ENCODE assay signal across 1 cellular context in the genomic region with DNA sequence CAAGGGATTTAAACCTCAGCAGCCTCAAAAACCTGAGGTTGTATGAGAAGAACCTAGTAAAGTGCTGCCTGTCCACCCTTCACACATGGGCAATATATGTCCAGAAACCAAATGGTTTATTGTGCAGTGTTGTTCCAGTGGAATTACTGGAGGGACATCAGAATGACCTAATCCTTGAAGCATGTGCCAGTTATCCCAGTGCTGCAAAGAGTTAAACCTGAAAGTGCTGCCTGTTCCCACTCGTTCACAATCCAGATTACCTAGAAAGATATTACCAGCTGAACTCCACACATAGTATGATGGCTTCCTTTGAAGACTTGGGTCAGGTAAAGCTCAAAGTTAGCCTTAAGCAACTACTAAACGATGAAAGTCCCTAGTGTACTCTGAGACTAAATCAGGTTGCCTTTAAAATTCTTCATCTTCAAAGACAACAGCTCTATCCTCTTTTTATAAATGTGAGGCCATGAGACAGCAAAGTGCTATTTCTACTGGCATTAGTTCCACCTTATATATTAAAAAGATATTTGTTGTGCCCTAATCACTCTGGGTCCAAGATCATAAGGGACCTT.
TF ChIP-seq lines count a peak whose summit lies in the region.

No MANE protein-coding gene starts in this region.

TF ChIP-seq in K562, 482 proteins besides CTCF, POLR2A, EP300 and RAD21 (continued from another document):
- 0 out of 2 replicates have a peak, but pooled peaks have one; percentile 13 for TF ChIP-seq ZBTB40 (IDR thresholded peaks at IDR 0.05)
- no peak for TF ChIP-seq ZBTB40 (CRISPR knock-in tag; IDR thresholded peaks at IDR 0.05)
- no peak; the same call in 1 of the 2 replicates for TF ChIP-seq JUND (IDR thresholded peaks at IDR 0.05; ENCODE audit: borderline replicate concordance, low read depth, low read length)
- peak; percentile 68; the same call in 2 of the 3 replicates for TF ChIP-seq JUND (tag; IDR thresholded peaks at IDR 0.05; ENCODE audit: borderline replicate concordance, low read depth, low read length)
- TF ChIP-seq, protein P1, sequence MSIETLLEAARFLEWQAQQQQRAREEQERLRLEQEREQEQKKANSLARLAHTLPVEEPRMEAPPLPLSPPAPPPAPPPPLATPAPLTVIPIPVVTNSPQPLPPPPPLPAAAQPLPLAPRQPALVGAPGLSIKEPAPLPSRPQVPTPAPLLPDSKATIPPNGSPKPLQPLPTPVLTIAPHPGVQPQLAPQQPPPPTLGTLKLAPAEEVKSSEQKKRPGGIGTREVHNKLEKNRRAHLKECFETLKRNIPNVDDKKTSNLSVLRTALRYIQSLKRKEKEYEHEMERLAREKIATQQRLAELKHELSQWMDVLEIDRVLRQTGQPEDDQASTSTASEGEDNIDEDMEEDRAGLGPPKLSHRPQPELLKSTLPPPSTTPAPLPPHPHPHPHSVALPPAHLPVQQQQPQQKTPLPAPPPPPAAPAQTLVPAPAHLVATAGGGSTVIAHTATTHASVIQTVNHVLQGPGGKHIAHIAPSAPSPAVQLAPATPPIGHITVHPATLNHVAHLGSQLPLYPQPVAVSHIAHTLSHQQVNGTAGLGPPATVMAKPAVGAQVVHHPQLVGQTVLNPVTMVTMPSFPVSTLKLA (conservative IDR thresholded peaks at IDR 0.05) = 0 out of 4 replicates have a peak, but pooled peaks of 1 of the 2 experiments have one; percentile 5
- TF ChIP-seq, protein P2, sequence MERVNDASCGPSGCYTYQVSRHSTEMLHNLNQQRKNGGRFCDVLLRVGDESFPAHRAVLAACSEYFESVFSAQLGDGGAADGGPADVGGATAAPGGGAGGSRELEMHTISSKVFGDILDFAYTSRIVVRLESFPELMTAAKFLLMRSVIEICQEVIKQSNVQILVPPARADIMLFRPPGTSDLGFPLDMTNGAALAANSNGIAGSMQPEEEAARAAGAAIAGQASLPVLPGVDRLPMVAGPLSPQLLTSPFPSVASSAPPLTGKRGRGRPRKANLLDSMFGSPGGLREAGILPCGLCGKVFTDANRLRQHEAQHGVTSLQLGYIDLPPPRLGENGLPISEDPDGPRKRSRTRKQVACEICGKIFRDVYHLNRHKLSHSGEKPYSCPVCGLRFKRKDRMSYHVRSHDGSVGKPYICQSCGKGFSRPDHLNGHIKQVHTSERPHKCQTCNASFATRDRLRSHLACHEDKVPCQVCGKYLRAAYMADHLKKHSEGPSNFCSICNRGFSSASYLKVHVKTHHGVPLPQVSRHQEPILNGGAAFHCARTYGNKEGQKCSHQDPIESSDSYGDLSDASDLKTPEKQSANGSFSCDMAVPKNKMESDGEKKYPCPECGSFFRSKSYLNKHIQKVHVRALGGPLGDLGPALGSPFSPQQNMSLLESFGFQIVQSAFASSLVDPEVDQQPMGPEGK (CRISPR knock-in tag; IDR thresholded peaks at IDR 0.05; ENCODE audit: borderline replicate concordance) = no peak
- peak; percentile 68; the same call in 1 of the 2 replicates for TF ChIP-seq TEAD2 (tag; IDR thresholded peaks at IDR 0.05)
- peak; percentile 42; the same call in 1 of the 2 replicates for TF ChIP-seq SMARCC2 (IDR thresholded peaks at IDR 0.05; ENCODE audit: low read depth)
- TF ChIP-seq RBBP5 (IDR thresholded peaks at IDR 0.05; ENCODE audit: borderline replicate concordance, insufficient read depth, low read length, poor library complexity, severe bottlenecking) = peak; percentile 17
- TF ChIP-seq, protein P3, sequence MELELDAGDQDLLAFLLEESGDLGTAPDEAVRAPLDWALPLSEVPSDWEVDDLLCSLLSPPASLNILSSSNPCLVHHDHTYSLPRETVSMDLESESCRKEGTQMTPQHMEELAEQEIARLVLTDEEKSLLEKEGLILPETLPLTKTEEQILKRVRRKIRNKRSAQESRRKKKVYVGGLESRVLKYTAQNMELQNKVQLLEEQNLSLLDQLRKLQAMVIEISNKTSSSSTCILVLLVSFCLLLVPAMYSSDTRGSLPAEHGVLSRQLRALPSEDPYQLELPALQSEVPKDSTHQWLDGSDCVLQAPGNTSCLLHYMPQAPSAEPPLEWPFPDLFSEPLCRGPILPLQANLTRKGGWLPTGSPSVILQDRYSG (tag; conservative IDR thresholded peaks at IDR 0.05; ENCODE audit: low read depth) = 0 out of 2 replicates have a peak, but pooled peaks have one; percentile 44
- TF ChIP-seq TAF9B (IDR thresholded peaks at IDR 0.05; ENCODE audit: partially characterized antibody) = peak; percentile 8
- TF ChIP-seq EP400 (IDR thresholded peaks at IDR 0.05) = peak; percentile 17; the same call in 1 of the 2 replicates
- no peak for TF ChIP-seq XRCC3 (IDR thresholded peaks at IDR 0.05)
- TF ChIP-seq MAFG (tag; conservative IDR thresholded peaks at IDR 0.05) = 0 out of 2 replicates have a peak, but pooled peaks have one; percentile 13
- TF ChIP-seq L3MBTL2 (IDR thresholded peaks at IDR 0.05) = peak; percentile 42; the same call in 1 of the 2 replicates
